ENCODE assay signal across 8 cellular contexts in the genomic region with DNA sequence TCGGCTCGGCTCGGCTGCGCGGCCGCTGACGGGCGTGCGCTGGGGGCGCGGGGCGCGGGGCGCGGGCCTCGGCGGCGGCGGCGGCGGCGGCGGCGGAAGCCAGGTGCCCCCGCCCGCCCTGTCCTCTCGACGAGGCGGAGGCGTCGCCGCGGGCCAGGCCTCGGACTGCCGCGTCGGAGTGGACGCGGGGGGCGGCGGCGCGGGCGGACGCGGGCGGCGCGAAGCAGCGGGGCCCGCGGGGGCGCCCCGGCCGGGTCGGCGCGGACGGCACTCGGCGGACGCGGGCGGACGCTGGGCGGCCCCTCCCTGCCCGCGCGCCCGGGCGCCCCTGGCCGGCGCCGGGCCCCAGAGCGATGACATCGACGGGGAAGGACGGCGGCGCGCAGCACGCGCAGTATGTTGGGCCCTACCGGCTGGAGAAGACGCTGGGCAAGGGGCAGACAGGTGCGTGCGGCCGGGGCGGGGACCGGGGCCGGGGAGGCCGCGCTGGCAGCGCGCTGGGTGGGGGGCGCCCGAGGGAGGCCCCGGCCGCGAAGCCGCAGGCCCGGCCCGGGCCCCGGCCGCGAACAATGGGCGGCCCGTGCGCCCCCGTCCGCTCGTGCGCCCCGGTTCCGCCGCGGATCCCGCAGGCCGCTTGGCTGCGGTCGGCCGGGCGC. TPM values are rescaled to one million over a fixed set of nuclear protein-coding genes. Genes with fewer than 3 reads are reported as not detected.
DNase-seq lines count a peak whose midpoint lies in the region; ATAC-seq and TF ChIP-seq lines count a peak whose summit lies in the region.

A gene (plus strand): TSS at position 3 of the 656 bp plus-strand sequence. CDS start 351 bp downstream, at position 354.

- H3K27ac ChIP-seq in RWPE2 (ENCODE audit: poor library complexity, severe bottlenecking) = no peak within 1 kb of the TSS
- peak within 1 kb of the TSS in 1 of 4 donors; percentile 16 for H3K27ac ChIP-seq in gastrocnemius medialis

- TF ChIP-seq CTCF in RWPE2 (IDR thresholded peaks at IDR 0.05; ENCODE audit: poor library complexity, severe bottlenecking) (no peak), fibroblast of the aortic adventitia (IDR thresholded peaks at IDR 0.05; ENCODE audit: insufficient read depth, low read length) (no peak), gastrocnemius medialis (IDR thresholded peaks at IDR 0.05 in 4 of 5, conservative IDR thresholded peaks at IDR 0.05 in 1 of 5) (no peak)

- no peaks in the 10 kb centered on the region for H3K36me3 ChIP-seq in RWPE2 (ENCODE audit: low read depth)
- H3K36me3 ChIP-seq in gastrocnemius medialis = no peaks in the 10 kb centered on the region

- peaks cover 18% of the 10 kb centered on the region for H3K27me3 ChIP-seq in RWPE2 (ENCODE audit: insufficient read depth, poor library complexity, severe bottlenecking)
- H3K27me3 ChIP-seq in gastrocnemius medialis = peaks cover 42 to 49% (median 47%) of the 10 kb centered on the region in 3 donors

- no peak for TF ChIP-seq POLR2A in gastrocnemius medialis (IDR thresholded peaks at IDR 0.05)

- in situ Hi-C loops in gastrocnemius medialis (cut with MboI; ENCODE audit: low sequenced_read_pairs in 4 of 4) = no loop called here

- intact Hi-C loops in gastrocnemius medialis (cut with DNase I; ENCODE audit: low total_unique reads) = loop anchor here (1.0 to 10.0 kb wide), 4 partner anchors 53 to 125 kb away; a partner anchor contains a TSS

- H3K4me1 ChIP-seq in RWPE2 (ENCODE audit: insufficient read depth, poor library complexity, severe bottlenecking) (no peaks in the 10 kb centered on the region), gastrocnemius medialis (peaks cover 4 to 8% of the 10 kb centered on the region in 2 donors)

- DNase-seq in RWPE2 (ENCODE audit: low spot score) (no peak), fibroblast of the aortic adventitia (ENCODE audit: low read depth) (no peak), gastrocnemius medialis (no peak), foreskin melanocyte (no peak), SIG-M5 treated with dmso at 0.1 percent for 504 hours (lab: John Stamatoyannopoulos, UW; ENCODE audit: unreplicated experiment) (no peak)
- DNase-seq in activated effector memory CD4-positive, alpha-beta T cell treated with Interleukin-2 at 50 U/mL for 16 hours = no peak

- H3K9me3 ChIP-seq in RWPE2 (ENCODE audit: severe bottlenecking) (no peaks in the 10 kb centered on the region), gastrocnemius medialis (no peaks in the 10 kb centered on the region)

- ATAC-seq in GM18909 (IDR thresholded peaks at IDR 0.05; ENCODE audit: poor library complexity, unreplicated experiment) = peak; percentile 3
- no peak for ATAC-seq in RWPE2 (ENCODE audit: low read depth)
- ATAC-seq in gastrocnemius medialis = no peak
- no peak for ATAC-seq in HG03354 (IDR thresholded peaks at IDR 0.05; ENCODE audit: poor library complexity, severe bottlenecking, unreplicated experiment)

- H3K4me3 ChIP-seq in RWPE2 (ENCODE audit: severe bottlenecking) (peak within 1 kb of the TSS; percentile 29), fibroblast of the aortic adventitia (ENCODE audit: low read depth, low read length) (peak within 1 kb of the TSS; percentile 64), gastrocnemius medialis (peak within 1 kb of the TSS; percentile 44 to 67 (median 50))

RNA-seq across cellular contexts. Expression of the gene that starts here (rescaled TPM):
- 0.36 TPM in 1 of 2 replicates, not detected in the other for total RNA-seq in fibroblast of the aortic adventitia (ENCODE audit: low replicate concordance)
- under 1 TPM in 2 of 4 donors, not detected in 2; 0.24 to 0.81 TPM for total RNA-seq in gastrocnemius medialis
